ENCODE assay signal across 8 cellular contexts in genomic region chr3:8996681-8997121, GRCh38. TPM values are rescaled to one million over a fixed set of nuclear protein-coding genes. Genes with fewer than 3 reads are reported as not detected.
A peak's percentile ranks its signal among the peaks of the same experiment; 100 is the strongest.
DNase-seq lines count a peak whose midpoint lies in the region; ATAC-seq and TF ChIP-seq lines count a peak whose summit lies in the region.
"Had no signal": no experiment of that assay in that cellular context is flagged by ENCODE, and none has a peak within 500 bp of the region (broad histone marks: within the 10 kb centered on the region; RNA-seq: fewer than 3 reads in every experiment).

No MANE protein-coding gene starts in this region.

- H2AFZ ChIP-seq in fibroblast of lung (ENCODE audit: low read length) = no peak overlapping the region

- H3K4me2 ChIP-seq in fibroblast of lung (ENCODE audit: extremely low read depth, insufficient read depth, low read length) = no peak overlapping the region

- H3K4me3 ChIP-seq in fibroblast of lung (replicated peaks in 1 of 4; ENCODE audit: control extremely low read depth in 1 of 4, insufficient read depth in 1 of 4, low read depth in 3 of 4, low read length in 4 of 4) = no peak overlapping the region
- no peak overlapping the region for H3K4me3 ChIP-seq in mucosa of descending colon
- no peak overlapping the region for H3K4me3 ChIP-seq in upper lobe of right lung

- no peaks in the 10 kb centered on the region for H3K79me2 ChIP-seq in fibroblast of lung (ENCODE audit: control insufficient read depth, insufficient read depth, low read length)

- no peak overlapping the region for H3K27ac ChIP-seq in fibroblast of lung (ENCODE audit: insufficient read depth, low read length)
- peak overlapping the region; percentile 17 for H3K27ac ChIP-seq in upper lobe of right lung

- no peaks in the 10 kb centered on the region for H3K9me3 ChIP-seq in fibroblast of lung (ENCODE audit: control insufficient read depth, insufficient read depth, low read depth, low read length)
- no peaks in the 10 kb centered on the region for H3K9me3 ChIP-seq in mucosa of descending colon
- no peaks in the 10 kb centered on the region for H3K9me3 ChIP-seq in upper lobe of right lung

- peak; percentile 48 for ATAC-seq in mucosa of descending colon
- peak; percentile 63 for ATAC-seq in upper lobe of right lung
- ATAC-seq in HG03108 (IDR thresholded peaks at IDR 0.05; ENCODE audit: unreplicated experiment) = no peak
- ATAC-seq in HG02852 (IDR thresholded peaks at IDR 0.05; ENCODE audit: unreplicated experiment) = no peak

- peak; percentile 30 to 52 for TF ChIP-seq CTCF in fibroblast of lung (conservative IDR thresholded peaks at IDR 0.05 in 1 of 2, IDR thresholded peaks at IDR 0.05 in 1 of 2; ENCODE audit: low read depth in 1 of 2, low read length in 2 of 2)
- no peak for TF ChIP-seq CTCF in mucosa of descending colon (IDR thresholded peaks at IDR 0.05)
- TF ChIP-seq CTCF in upper lobe of right lung (IDR thresholded peaks at IDR 0.05) = no peak

- DNase-seq in RPMI8226 = peak; percentile 16
- peak; percentile 32 to 52 for DNase-seq in fibroblast of lung (ENCODE audit: low read depth in 2 of 2)
- DNase-seq in mucosa of descending colon = peak in 1 of 3 donors; percentile 32
- no peak for DNase-seq in upper lobe of right lung
- no peak for DNase-seq in NCI-H1694 (lab: John Stamatoyannopoulos, UW)
- DNase-seq: NCI-H1105 had no signal

- no peak overlapping the region for H3K9ac ChIP-seq in fibroblast of lung (ENCODE audit: insufficient read depth, low read length)

- no peaks in the 10 kb centered on the region for H4K20me1 ChIP-seq in fibroblast of lung (ENCODE audit: control insufficient read depth, extremely low read depth, insufficient read depth, low read length)

- intact Hi-C loops in mucosa of descending colon (cut with DNase I, micrococcal nuclease) = no loop called here
- intact Hi-C loops in upper lobe of right lung (cut with DNase I) = no loop called here

- no peaks in the 10 kb centered on the region for H3K4me1 ChIP-seq in fibroblast of lung (ENCODE audit: control insufficient read depth, extremely low read depth, insufficient read depth, low read length)
- no peaks in the 10 kb centered on the region for H3K4me1 ChIP-seq in mucosa of descending colon (ENCODE audit: low read depth)
- peaks cover 4% of the 10 kb centered on the region for H3K4me1 ChIP-seq in upper lobe of right lung

- no peaks in the 10 kb centered on the region for H3K36me3 ChIP-seq in fibroblast of lung (ENCODE audit: control insufficient read depth, insufficient read depth, low read length)
- H3K36me3 ChIP-seq in mucosa of descending colon (ENCODE audit: low read depth) = no peaks in the 10 kb centered on the region
- no peaks in the 10 kb centered on the region for H3K36me3 ChIP-seq in upper lobe of right lung

- no peaks in the 10 kb centered on the region for H3K27me3 ChIP-seq in fibroblast of lung (ENCODE audit: control insufficient read depth, insufficient read depth, low read length)
- no peaks in the 10 kb centered on the region for H3K27me3 ChIP-seq in upper lobe of right lung

RNA-seq across cellular contexts. Expression of gene RAD18, which starts 33.4 kb away (rescaled TPM):
- 5.6 and 6.1 TPM in 2 replicates for total RNA-seq in fibroblast of lung
- 9.9 and 19.5 TPM in 2 replicates for polyA plus RNA-seq in fibroblast of lung
- 5.4 and 9.5 TPM in 2 replicates for polyA plus RNA-seq in fibroblast of lung (2012)
- polyA minus RNA-seq in fibroblast of lung (ENCODE audit: low replicate concordance) = 1.7 and 9.2 TPM in 2 replicates
- total RNA-seq in mucosa of descending colon = 10 to 100 TPM; 10.2 to 16.1 (median 12.5) TPM
- total RNA-seq in upper lobe of right lung = 15.0 TPM

Comparison
In these comparisons a context has a peak if more than half of its experiments do, and no peak if none do; other contexts are left out.
1. DNase-seq: peak in RPMI8226 (single experiment) and fibroblast of lung (2 of 2); none in upper lobe of right lung (single experiment) and NCI-H1694 (single experiment).
2. CTCF ChIP-seq: peak in fibroblast of lung (2 of 2); none in mucosa of descending colon (single experiment) and upper lobe of right lung (single experiment).
3. ATAC-seq: peak in mucosa of descending colon (single experiment) and upper lobe of right lung (single experiment); none in HG03108 (single experiment) and HG02852 (single experiment).